1 cellular context compared by ENCODE assay signal in genomic region chr7:54781356-54781912, GRCh38.
TF ChIP-seq lines count a peak whose summit lies in the region.

No MANE protein-coding gene starts in this region.

TF ChIP-seq in K562, 482 proteins besides CTCF, POLR2A, EP300 and RAD21:
- 0 out of 2 replicates have a peak, but pooled peaks have one; percentile 17 for TF ChIP-seq CBFA2T3 (IDR thresholded peaks at IDR 0.05)
- TF ChIP-seq LARP7 (IDR thresholded peaks at IDR 0.05): no peak
- TF ChIP-seq DNMT1 (IDR thresholded peaks at IDR 0.05): no peak
- TF ChIP-seq HMGN3 (IDR thresholded peaks at IDR 0.05; ENCODE audit: borderline replicate concordance, extremely low read depth, insufficient read length, low read depth, low read length): no peak
